20 cellular contexts compared by ENCODE assay signal in the genomic region with DNA sequence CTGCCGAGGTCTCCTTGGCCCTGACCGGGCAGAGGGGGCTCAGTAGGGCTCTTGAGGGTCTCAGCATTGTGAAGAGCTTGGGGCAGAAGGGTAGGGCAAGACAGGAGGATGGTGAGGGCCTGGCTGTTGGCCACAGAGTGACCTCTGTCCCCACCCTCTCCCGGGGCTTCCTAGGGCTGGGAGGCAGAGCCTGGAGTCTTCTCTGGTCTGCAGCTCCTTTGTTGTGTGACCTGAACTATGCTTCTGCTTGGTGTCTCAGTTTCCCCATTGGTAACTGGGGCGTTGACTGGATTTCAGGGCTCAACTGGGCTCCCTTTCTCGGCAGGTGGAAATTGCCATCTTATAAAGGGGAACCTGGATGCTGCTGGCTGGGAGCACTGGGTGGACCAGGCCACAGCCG. TPM values are rescaled to one million over a fixed set of nuclear protein-coding genes. Genes with fewer than 3 reads are reported as not detected.
DNase-seq lines count a peak whose midpoint lies in the region; ATAC-seq and TF ChIP-seq lines count a peak whose summit lies in the region.
"Had no signal": no experiment of that assay in that cellular context is flagged by ENCODE, and none has a peak within 500 bp of the region (broad histone marks: within the 10 kb centered on the region; RNA-seq: fewer than 3 reads in every experiment).

No MANE protein-coding gene starts in this region.

- intact Hi-C loops in sigmoid colon (cut with DNase I), result no loop called here

- H2AK5ac ChIP-seq in neuronal stem cell (ENCODE audit: low read depth, low read length), result no peak overlapping the region

- no peak for TF ChIP-seq POLR2A in sigmoid colon (IDR thresholded peaks at IDR 0.05)

- no peak overlapping the region for H2BK120ac ChIP-seq in neuronal stem cell (ENCODE audit: low read depth, low read length)

- peak overlapping the region; percentile 48 for H3K4ac ChIP-seq in neuronal stem cell (ENCODE audit: low read length)

- H3K4me3 ChIP-seq in neuronal stem cell (ENCODE audit: low read length in 2 of 2) (no peak overlapping the region), sigmoid colon (no peak overlapping the region)
- H3K4me3 ChIP-seq: BLaER1, GM23338 had no signal

- no peak overlapping the region for H3K4me3 Mint-ChIP-seq in stimulated activated naive CD8-positive, alpha-beta T cell treated with anti-CD3 and anti-CD28 coated beads, Interleukin-15, amount 100 ng/mL, for 72 hours
- H3K4me3 Mint-ChIP-seq: B cell; CD4-positive, CD25-positive, alpha-beta regulatory T cell; CD8-positive, alpha-beta T cell; GM23338; H9 had no signal

- no peak overlapping the region for H2BK15ac ChIP-seq in neuronal stem cell (ENCODE audit: low read length)

- H3K23ac ChIP-seq in neuronal stem cell (ENCODE audit: low read depth, low read length, poor library complexity), result no peak overlapping the region

- H2AFZ ChIP-seq in neuronal stem cell (ENCODE audit: low read length), result no peak overlapping the region
- H2AFZ ChIP-seq: GM23338 had no signal

- H4K8ac ChIP-seq in neuronal stem cell (ENCODE audit: low read depth, low read length), result no peak overlapping the region

- H3K79me1 ChIP-seq in neuronal stem cell (ENCODE audit: low read depth, low read length), result no peaks in the 10 kb centered on the region

- H3K4me1 Mint-ChIP-seq in stimulated activated naive CD8-positive, alpha-beta T cell treated with anti-CD3 and anti-CD28 coated beads, Interleukin-15, amount 100 ng/mL, for 72 hours, result no peaks in the 10 kb centered on the region
- H3K4me1 Mint-ChIP-seq: B cell; CD4-positive, CD25-positive, alpha-beta regulatory T cell had no signal

- no peak overlapping the region for H4K91ac ChIP-seq in neuronal stem cell (ENCODE audit: low read depth, low read length, poor library complexity)

- no peak for TF ChIP-seq CTCF in sigmoid colon (IDR thresholded peaks at IDR 0.05)

- no peak for TF ChIP-seq EP300 in sigmoid colon (IDR thresholded peaks at IDR 0.05)

- ATAC-seq in GM21390 (IDR thresholded peaks at IDR 0.05; ENCODE audit: unreplicated experiment) (no peak), GM21619 (IDR thresholded peaks at IDR 0.05; ENCODE audit: unreplicated experiment) (no peak)
- no peak for ATAC-seq in stimulated activated naive CD8-positive, alpha-beta T cell treated with anti-CD3 and anti-CD28 coated beads, Interleukin-15, amount 100 ng/mL, for 72 hours
- ATAC-seq: CD8-positive, alpha-beta T cell; GM23338; HCT116 had no signal

- H3K4me1 ChIP-seq in neuronal stem cell (ENCODE audit: control insufficient read depth in 2 of 2, insufficient read depth in 1 of 2, low read depth in 1 of 2, low read length in 2 of 2) (peaks cover 0 to 3% of the 10 kb centered on the region in 2 donors), sigmoid colon (no peaks in the 10 kb centered on the region)
- H3K4me1 ChIP-seq: BLaER1, Caco-2 had no signal

- no peaks in the 10 kb centered on the region for H3K36me3 ChIP-seq in neuronal stem cell (replicated peaks in 1 of 2; ENCODE audit: control insufficient read depth in 2 of 2, insufficient read depth in 2 of 2, low read length in 2 of 2)
- no peaks in the 10 kb centered on the region for H3K36me3 ChIP-seq in sigmoid colon
- H3K36me3 ChIP-seq: BLaER1 had no signal

- H3K4me2 ChIP-seq in neuronal stem cell (ENCODE audit: insufficient read depth, low read length, poor library complexity, severe bottlenecking), result no peak overlapping the region
- H3K4me2 ChIP-seq: BLaER1, GM23338 had no signal

- DNase-seq in activated effector memory CD4-positive, alpha-beta T cell treated with anti-CD3 and anti-CD28 coated beads, Interleukin-2, amount 50 U/mL, for 16 hours, result peak; percentile 43
- DNase-seq in activated effector memory CD4-positive, alpha-beta T cell treated with Interleukin-2 at 50 U/mL for 16 hours, result no peak
- no peak for DNase-seq in neuronal stem cell (ENCODE audit: low spot score)
- DNase-seq in sigmoid colon, result peak; percentile 40
- no peak for DNase-seq in stimulated activated naive CD8-positive, alpha-beta T cell treated with anti-CD3 and anti-CD28 coated beads, Interleukin-15, amount 100 ng/mL, for 72 hours
- no peak for DNase-seq in NCI-H128 (lab: John Stamatoyannopoulos, UW; ENCODE audit: unreplicated experiment)
- DNase-seq: Caco-2; CD4-positive, CD25-positive, alpha-beta regulatory T cell; CD8-positive, alpha-beta T cell; DMS153; DND-41; H9 had no signal

- no peak overlapping the region for H3K9ac ChIP-seq in neuronal stem cell (ENCODE audit: low read depth, low read length, poor library complexity)
- H3K9ac ChIP-seq: BLaER1 had no signal

- H3K27me3 Mint-ChIP-seq in stimulated activated naive CD8-positive, alpha-beta T cell treated with anti-CD3 and anti-CD28 coated beads, Interleukin-15, amount 100 ng/mL, for 72 hours, result peaks cover 5% of the 10 kb centered on the region
- H3K27me3 Mint-ChIP-seq: B cell; CD4-positive, CD25-positive, alpha-beta regulatory T cell had no signal

- H3K27ac ChIP-seq in neuronal stem cell (replicated peaks; ENCODE audit: low read length), result no peak overlapping the region
- no peak overlapping the region for H3K27ac ChIP-seq in sigmoid colon
- H3K27ac ChIP-seq: 22Rv1, BLaER1, C4-2B had no signal

- WGBS in neuronal stem cell (ENCODE audit: extremely low coverage in 2 of 2, insufficient read length in 2 of 2, insufficient replicate concordance in 1 of 2), 2 donors, result no CpG with 5 or more reads among the region's 6 CpGs
- WGBS in sigmoid colon, 2 donors, result 71 to 89% methylated on average over 6 of the region's 6 CpGs

- H3K9me3 ChIP-seq in neuronal stem cell (replicated peaks in 1 of 2; ENCODE audit: control insufficient read depth in 2 of 2, insufficient read depth in 1 of 2, low read depth in 1 of 2, low read length in 2 of 2) (peaks cover 0 to 2% of the 10 kb centered on the region in 2 donors), sigmoid colon (no peaks in the 10 kb centered on the region)
- H3K9me3 ChIP-seq: BLaER1, Caco-2 had no signal

- H3K27ac Mint-ChIP-seq in stimulated activated naive CD8-positive, alpha-beta T cell treated with anti-CD3 and anti-CD28 coated beads, Interleukin-15, amount 100 ng/mL, for 72 hours, result no peak overlapping the region
- H3K27ac Mint-ChIP-seq: B cell; CD4-positive, CD25-positive, alpha-beta regulatory T cell; CD8-positive, alpha-beta T cell; GM23338; H9 had no signal

- H3K27me3 ChIP-seq in neuronal stem cell (ENCODE audit: control insufficient read depth in 3 of 3, insufficient read depth in 3 of 3, low read depth in 1 of 3, low read length in 3 of 3), result no peaks in the 10 kb centered on the region
- H3K27me3 ChIP-seq in sigmoid colon, result no peaks in the 10 kb centered on the region
- H3K27me3 ChIP-seq: BLaER1 had no signal

- no peaks in the 10 kb centered on the region for H3K9me3 Mint-ChIP-seq in stimulated activated naive CD8-positive, alpha-beta T cell treated with anti-CD3 and anti-CD28 coated beads, Interleukin-15, amount 100 ng/mL, for 72 hours
- H3K9me3 Mint-ChIP-seq: CD4-positive, CD25-positive, alpha-beta regulatory T cell; CD8-positive, alpha-beta T cell; GM23338; H9 had no signal

- no peak overlapping the region for H2BK12ac ChIP-seq in neuronal stem cell (ENCODE audit: low read length)

- no peak overlapping the region for H2BK5ac ChIP-seq in neuronal stem cell (ENCODE audit: low read length)

- no peak overlapping the region for H3K18ac ChIP-seq in neuronal stem cell (ENCODE audit: low read length)

- no peak overlapping the region for H3K14ac ChIP-seq in neuronal stem cell (ENCODE audit: low read length)

RNA-seq across cellular contexts. Expression of a gene that starts 30.1 kb away (rescaled TPM):
- 35.9 TPM for polyA plus RNA-seq in neuronal stem cell (2013, experiment 1 of 2)
- 36.4 TPM for polyA plus RNA-seq in neuronal stem cell (2013, experiment 2 of 2)
- 10 to 100 TPM; 61.5 to 69.0 (median 64.9) TPM for total RNA-seq in sigmoid colon
- polyA plus RNA-seq in sigmoid colon, result 100 to 1,000 TPM in 1 of 3 donors, 10 to 100 TPM in 2; 50.0 to 187 (median 79.3) TPM

Comparison
In these comparisons a context has a peak if more than half of its experiments do, and no peak if none do; other contexts are left out.
1. DNase-seq: peak in activated effector memory CD4-positive, alpha-beta T cell treated with anti-CD3 and anti-CD28 coated beads, Interleukin-2, amount 50 U/mL, for 16 hours (single experiment) and sigmoid colon (single experiment); none in activated effector memory CD4-positive, alpha-beta T cell treated with Interleukin-2 at 50 U/mL for 16 hours (single experiment), neuronal stem cell (single experiment), stimulated activated naive CD8-positive, alpha-beta T cell treated with anti-CD3 and anti-CD28 coated beads, Interleukin-15, amount 100 ng/mL, for 72 hours (0 of 2) and NCI-H128 (single experiment).